ENCODE assay signal across 8 cellular contexts in the genomic region with DNA sequence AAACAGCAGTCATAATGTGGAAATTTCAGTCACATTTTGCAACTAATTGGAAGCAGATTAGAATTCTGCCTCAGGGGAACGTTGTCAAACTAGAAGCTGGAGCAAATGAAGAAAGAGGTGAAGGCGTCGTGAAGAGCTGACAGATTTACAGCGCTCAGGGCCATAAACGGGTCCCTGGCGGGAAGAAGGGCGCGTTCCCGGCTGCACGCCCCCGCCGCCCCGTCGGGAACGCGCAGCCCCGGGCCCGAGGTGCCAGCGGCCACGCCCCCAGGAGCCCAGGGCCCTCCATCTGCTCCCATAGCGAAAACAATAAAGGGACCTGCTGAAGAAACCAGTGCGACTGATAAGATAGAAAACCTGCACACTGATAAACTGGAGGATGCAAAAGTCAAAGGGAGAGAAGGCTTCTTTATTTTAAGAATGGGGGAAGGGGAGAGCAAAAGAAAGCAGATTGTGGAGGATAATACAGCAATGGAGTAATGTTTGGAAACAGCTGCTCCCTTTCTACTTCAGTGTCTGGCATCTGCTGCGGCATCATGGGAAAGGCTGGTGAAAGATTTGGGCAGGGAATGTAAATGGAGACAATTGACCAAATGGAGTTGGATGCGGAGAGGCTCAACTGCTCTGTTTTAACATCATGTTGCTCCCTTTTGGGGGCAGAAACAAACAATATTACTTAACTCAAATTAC. TPM values are rescaled to one million over a fixed set of nuclear protein-coding genes. Genes with fewer than 3 reads are reported as not detected.
DNase-seq lines count a peak whose midpoint lies in the region; ATAC-seq and TF ChIP-seq lines count a peak whose summit lies in the region.

No MANE protein-coding gene starts in this region.

- CTCF ChIA-PET in activated naive CD4-positive, alpha-beta T cell treated with anti-CD3 and anti-CD28 coated beads, Interleukin-2, amount 10 ng/mL, durations not matched to agents 7 days and 5 days (lab: Charles Lee): no interaction called here

- no peaks in the 10 kb centered on the region for H3K9me3 Mint-ChIP-seq in progenitor cell of endocrine pancreas (ENCODE audit: low read depth)
- no peaks in the 10 kb centered on the region for H3K9me3 Mint-ChIP-seq in activated T-cell treated with anti-CD3 and anti-CD28 coated beads, Interleukin-2, amount 50 U/mL, for 72 hours
- no peaks in the 10 kb centered on the region for H3K9me3 Mint-ChIP-seq in activated naive CD4-positive, alpha-beta T cell treated with anti-CD3 and anti-CD28 coated beads, Interleukin-2, amount 10 ng/mL, durations not matched to agents 7 days and 5 days

- no peak for TF ChIP-seq CTCF in foreskin fibroblast (IDR thresholded peaks at IDR 0.05; ENCODE audit: low read depth, low read length)
- no peak for TF ChIP-seq CTCF in progenitor cell of endocrine pancreas (IDR thresholded peaks at IDR 0.05; ENCODE audit: unreplicated experiment)

- ATAC-seq in HG02623 (IDR thresholded peaks at IDR 0.05; ENCODE audit: unreplicated experiment) (no peak), GM18511 (IDR thresholded peaks at IDR 0.05; ENCODE audit: unreplicated experiment) (no peak)
- ATAC-seq in activated T-cell treated with anti-CD3 and anti-CD28 coated beads, Interleukin-2, amount 50 U/mL, for 72 hours (replicated peaks in 1 of 2): no peak

- peaks cover 2% of the 10 kb centered on the region for H3K36me3 Mint-ChIP-seq in progenitor cell of endocrine pancreas (ENCODE audit: insufficient read depth)
- H3K36me3 Mint-ChIP-seq in activated T-cell treated with anti-CD3 and anti-CD28 coated beads, Interleukin-2, amount 50 U/mL, for 72 hours (ENCODE audit: insufficient read depth in 2 of 2): no peaks in the 10 kb centered on the region
- no peaks in the 10 kb centered on the region for H3K36me3 Mint-ChIP-seq in activated naive CD4-positive, alpha-beta T cell treated with anti-CD3 and anti-CD28 coated beads, Interleukin-2, amount 10 ng/mL, durations not matched to agents 7 days and 5 days

- H3K27ac Mint-ChIP-seq in progenitor cell of endocrine pancreas: peak overlapping the region; percentile 57
- H3K27ac Mint-ChIP-seq in activated T-cell treated with anti-CD3 and anti-CD28 coated beads, Interleukin-2, amount 50 U/mL, for 72 hours: no peak overlapping the region
- H3K27ac Mint-ChIP-seq in activated naive CD4-positive, alpha-beta T cell treated with anti-CD3 and anti-CD28 coated beads, Interleukin-2, amount 10 ng/mL, durations not matched to agents 7 days and 5 days: no peak overlapping the region

- H3K27me3 Mint-ChIP-seq in progenitor cell of endocrine pancreas: no peaks in the 10 kb centered on the region
- peaks cover 53% of the 10 kb centered on the region for H3K27me3 Mint-ChIP-seq in activated T-cell treated with anti-CD3 and anti-CD28 coated beads, Interleukin-2, amount 50 U/mL, for 72 hours (ENCODE audit: low read depth)
- H3K27me3 Mint-ChIP-seq in activated naive CD4-positive, alpha-beta T cell treated with anti-CD3 and anti-CD28 coated beads, Interleukin-2, amount 10 ng/mL, durations not matched to agents 7 days and 5 days: peaks cover 8% of the 10 kb centered on the region

- DNase-seq in EH (ENCODE audit: low read depth) (peak; percentile 85), NCI-H82 treated with DMSO at 0.1 percent for 48 hours (lab: John Stamatoyannopoulos, UW; ENCODE audit: unreplicated experiment) (peak; percentile 71), foreskin fibroblast (peak; percentile 88 to 94), progenitor cell of endocrine pancreas (ENCODE audit: low spot score, unreplicated experiment) (peak; percentile 30)
- DNase-seq in activated T-cell treated with anti-CD3 and anti-CD28 coated beads, Interleukin-2, amount 50 U/mL, for 72 hours: no peak
- no peak for DNase-seq in activated naive CD4-positive, alpha-beta T cell treated with anti-CD3 and anti-CD28 coated beads, Interleukin-2, amount 10 ng/mL, durations not matched to agents 7 days and 5 days

- peaks cover 87% of the 10 kb centered on the region for H3K4me1 Mint-ChIP-seq in progenitor cell of endocrine pancreas (ENCODE audit: low read depth)
- H3K4me1 Mint-ChIP-seq in activated T-cell treated with anti-CD3 and anti-CD28 coated beads, Interleukin-2, amount 50 U/mL, for 72 hours (ENCODE audit: low read depth): no peaks in the 10 kb centered on the region
- no peaks in the 10 kb centered on the region for H3K4me1 Mint-ChIP-seq in activated naive CD4-positive, alpha-beta T cell treated with anti-CD3 and anti-CD28 coated beads, Interleukin-2, amount 10 ng/mL, durations not matched to agents 7 days and 5 days

- H3K4me3 Mint-ChIP-seq in progenitor cell of endocrine pancreas (ENCODE audit: low read depth): peak overlapping the region; percentile 14
- H3K4me3 Mint-ChIP-seq in activated T-cell treated with anti-CD3 and anti-CD28 coated beads, Interleukin-2, amount 50 U/mL, for 72 hours: no peak overlapping the region
- H3K4me3 Mint-ChIP-seq in activated naive CD4-positive, alpha-beta T cell treated with anti-CD3 and anti-CD28 coated beads, Interleukin-2, amount 10 ng/mL, durations not matched to agents 7 days and 5 days: no peak overlapping the region

- H3K4me3 ChIP-seq in foreskin fibroblast (ENCODE audit: low read depth in 1 of 2, low read length in 2 of 2): peak overlapping the region; percentile 30 to 34

RNA-seq across cellular contexts. Expression of gene ZNF608, which starts 11.1 kb away (rescaled TPM):
- total RNA-seq in progenitor cell of endocrine pancreas: 134 and 148 TPM in 2 replicates
- under 1 TPM in 1 of 2 donors, not detected in 1; 0.05 TPM for total RNA-seq in activated T-cell treated with anti-CD3 and anti-CD28 coated beads, Interleukin-2, amount 50 U/mL, for 72 hours

Comparison
In these comparisons a context has a peak if more than half of its experiments do, and no peak if none do; other contexts are left out.
1. DNase-seq: peak in EH (single experiment), NCI-H82 treated with DMSO at 0.1 percent for 48 hours (single experiment), foreskin fibroblast (2 of 2) and progenitor cell of endocrine pancreas (single experiment); none in activated T-cell treated with anti-CD3 and anti-CD28 coated beads, Interleukin-2, amount 50 U/mL, for 72 hours (0 of 2) and activated naive CD4-positive, alpha-beta T cell treated with anti-CD3 and anti-CD28 coated beads, Interleukin-2, amount 10 ng/mL, durations not matched to agents 7 days and 5 days (single experiment).
2. RNA of gene ZNF608, which starts 11.1 kb away (total RNA-seq): 134 to 148 TPM in progenitor cell of endocrine pancreas; 0.05 TPM in activated T-cell treated with anti-CD3 and anti-CD28 coated beads, Interleukin-2, amount 50 U/mL, for 72 hours; every median in the first group is over 100 times any median in the second.